19 cellular contexts compared by ENCODE assay signal in the genomic region with DNA sequence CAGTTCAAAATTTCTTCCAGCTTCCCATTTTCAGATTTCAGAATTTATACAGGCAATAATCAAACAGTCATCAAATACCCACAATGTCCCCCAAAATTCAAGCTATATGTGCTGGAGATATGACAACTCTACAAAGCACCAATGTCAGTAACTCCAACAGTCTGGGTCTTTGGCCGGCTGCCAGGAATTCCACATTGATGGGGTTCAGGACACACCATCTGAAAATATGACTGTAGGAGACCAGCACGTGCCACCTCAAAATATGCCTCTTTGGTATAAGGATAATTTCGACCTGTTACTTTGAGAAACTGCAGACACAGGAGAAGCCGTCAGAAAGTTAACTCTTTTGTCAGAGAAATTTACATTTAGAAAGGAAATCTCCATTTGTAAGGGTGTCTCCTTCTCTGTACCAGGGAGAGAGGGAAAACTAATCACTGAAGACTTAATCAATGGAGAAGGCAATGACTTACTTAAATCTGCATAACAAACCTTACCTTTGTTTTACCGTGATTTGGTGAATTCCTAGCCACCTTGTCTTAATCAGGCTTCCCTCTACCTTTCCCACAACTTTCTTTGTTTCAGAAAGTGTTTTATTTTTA.
DNase-seq lines count a peak whose midpoint lies in the region; ATAC-seq and TF ChIP-seq lines count a peak whose summit lies in the region.
"Had no signal": no experiment of that assay in that cellular context is flagged by ENCODE, and none has a peak within 500 bp of the region (broad histone marks: within the 10 kb centered on the region; RNA-seq: fewer than 3 reads in every experiment).

No MANE protein-coding gene starts in this region.

- peaks cover 23% of the 10 kb centered on the region for H3K4me1 ChIP-seq in HUES48 (ENCODE audit: control insufficient read depth, insufficient read depth, low read length)
- H3K4me1 ChIP-seq in endodermal cell (ENCODE audit: control insufficient read depth, insufficient read depth, low read length): peaks cover 11% of the 10 kb centered on the region

- WGBS in endodermal cell (ENCODE audit: insufficient coverage in 1 of 2, insufficient read length in 1 of 2), 2 experiments: 55 to 59% methylated on average over 4 to 5 of the region's 5 CpGs

- H3K27me3 ChIP-seq in HUES48 (ENCODE audit: control insufficient read depth, insufficient read depth, low read length): no peaks in the 10 kb centered on the region
- no peaks in the 10 kb centered on the region for H3K27me3 ChIP-seq in endodermal cell (ENCODE audit: control insufficient read depth, insufficient read depth, low read length, poor library complexity, severe bottlenecking)

- H3K27me3 Mint-ChIP-seq in endodermal cell (ENCODE audit: insufficient read depth): no peaks in the 10 kb centered on the region
- no peaks in the 10 kb centered on the region for H3K27me3 Mint-ChIP-seq in activated CD4-positive, alpha-beta memory T cell treated with anti-CD3 and anti-CD28 coated beads, Interleukin-2, amount 10 ng/mL, durations not matched to agents 7 days and 5 days

- CTCF ChIA-PET in activated CD4-positive, alpha-beta memory T cell treated with anti-CD3 and anti-CD28 coated beads, Interleukin-2, amount 10 ng/mL, durations not matched to agents 7 days and 5 days (lab: Charles Lee): no interaction called here
- CTCF ChIA-PET in RWPE1 (lab: Yijun Ruan, JAX): no interaction called here

- POLR2A ChIA-PET in activated CD4-positive, alpha-beta memory T cell treated with anti-CD3 and anti-CD28 coated beads, Interleukin-2, amount 10 ng/mL, durations not matched to agents 7 days and 5 days (lab: Charles Lee): no interaction called here
- POLR2A ChIA-PET in RWPE1 (lab: Yijun Ruan, JAX; ENCODE audit: low non-redundant PET): no interaction called here

- peaks cover 27% of the 10 kb centered on the region for H3K4me1 Mint-ChIP-seq in endodermal cell
- no peaks in the 10 kb centered on the region for H3K4me1 Mint-ChIP-seq in activated CD4-positive, alpha-beta memory T cell treated with anti-CD3 and anti-CD28 coated beads, Interleukin-2, amount 10 ng/mL, durations not matched to agents 7 days and 5 days

- DNase-seq in endodermal cell (no peak), iPS-NIHi11 (ENCODE audit: low spot score) (peak; percentile 52), medulla oblongata (ENCODE audit: extremely low spot score) (no peak), RWPE1 (ENCODE audit: low spot score) (no peak)
- no peak for DNase-seq in activated CD4-positive, alpha-beta memory T cell treated with anti-CD3 and anti-CD28 coated beads, Interleukin-2, amount 10 ng/mL, durations not matched to agents 7 days and 5 days
- DNase-seq: ACHN, DMS79 treated with DMSO at 0.1 percent for 48 hours, HCEC 1CT, Karpas-422, NCI-H1417 treated with DMSO at 0.1 percent for 48 hours, NCI-H187 treated with DMSO at 0.1 percent for 48 hours, NCI-H226, NCI-H524, NCI-H82, SHP77 treated with DMSO at 0.1 percent for 48 hours, SK-N-SH had no signal

- H3K9ac ChIP-seq in HUES48 (ENCODE audit: low read depth, low read length) (peak overlapping the region; percentile 46; the same call in 1 of the 2 replicates), endodermal cell (ENCODE audit: extremely low read depth, low read length, poor library complexity, severe bottlenecking) (no peak overlapping the region)
- H3K9ac ChIP-seq: SK-N-SH had no signal

- peak overlapping the region; percentile 84 for H3K27ac Mint-ChIP-seq in endodermal cell
- H3K27ac Mint-ChIP-seq in activated CD4-positive, alpha-beta memory T cell treated with anti-CD3 and anti-CD28 coated beads, Interleukin-2, amount 10 ng/mL, durations not matched to agents 7 days and 5 days: no peak overlapping the region
- H3K27ac Mint-ChIP-seq: CD14-positive monocyte had no signal

- ATAC-seq in HG03097 (IDR thresholded peaks at IDR 0.05; ENCODE audit: low FRiP score, unreplicated experiment): no peak

- TF ChIP-seq CTCF in endodermal cell (conservative IDR thresholded peaks at IDR 0.05) (no peak), RWPE1 (conservative IDR thresholded peaks at IDR 0.05; ENCODE audit: low read depth) (no peak)

- H3K36me3 Mint-ChIP-seq in endodermal cell (ENCODE audit: low read depth): peaks cover 7% of the 10 kb centered on the region
- no peaks in the 10 kb centered on the region for H3K36me3 Mint-ChIP-seq in activated CD4-positive, alpha-beta memory T cell treated with anti-CD3 and anti-CD28 coated beads, Interleukin-2, amount 10 ng/mL, durations not matched to agents 7 days and 5 days (ENCODE audit: low read depth)
- H3K36me3 Mint-ChIP-seq: CD14-positive monocyte had no signal

- H3K9me3 Mint-ChIP-seq in endodermal cell: peaks cover 52% of the 10 kb centered on the region
- peaks cover 4% of the 10 kb centered on the region for H3K9me3 Mint-ChIP-seq in activated CD4-positive, alpha-beta memory T cell treated with anti-CD3 and anti-CD28 coated beads, Interleukin-2, amount 10 ng/mL, durations not matched to agents 7 days and 5 days

- no peak overlapping the region for H3K4me3 Mint-ChIP-seq in endodermal cell
- no peak overlapping the region for H3K4me3 Mint-ChIP-seq in activated CD4-positive, alpha-beta memory T cell treated with anti-CD3 and anti-CD28 coated beads, Interleukin-2, amount 10 ng/mL, durations not matched to agents 7 days and 5 days
- H3K4me3 Mint-ChIP-seq: CD14-positive monocyte had no signal

- H3K4me3 ChIP-seq in HUES48 (ENCODE audit: low read depth, low read length) (0 out of 2 replicates have a peak overlapping the region, but pooled peaks have one; percentile 24), endodermal cell (ENCODE audit: low read length) (peak overlapping the region; percentile 66)

- peaks cover 42% of the 10 kb centered on the region for H3K9me3 ChIP-seq in HUES48 (ENCODE audit: control insufficient read depth, insufficient read depth, low read length)
- H3K9me3 ChIP-seq in endodermal cell (ENCODE audit: control insufficient read depth, low read length): peaks cover 46% of the 10 kb centered on the region
- H3K9me3 ChIP-seq: SK-N-SH had no signal

- no peaks in the 10 kb centered on the region for H3K36me3 ChIP-seq in HUES48 (ENCODE audit: control insufficient read depth, insufficient read depth, low read length)
- H3K36me3 ChIP-seq in endodermal cell (ENCODE audit: control insufficient read depth, insufficient read depth, low read length): no peaks in the 10 kb centered on the region

- H3K27ac ChIP-seq in HUES48 (ENCODE audit: low read depth, low read length) (peak overlapping the region; percentile 99), endodermal cell (ENCODE audit: low read depth, low read length) (no peak overlapping the region), RWPE1 (no peak overlapping the region)
